ENCODE assay signal across 25 cellular contexts in the genomic region with DNA sequence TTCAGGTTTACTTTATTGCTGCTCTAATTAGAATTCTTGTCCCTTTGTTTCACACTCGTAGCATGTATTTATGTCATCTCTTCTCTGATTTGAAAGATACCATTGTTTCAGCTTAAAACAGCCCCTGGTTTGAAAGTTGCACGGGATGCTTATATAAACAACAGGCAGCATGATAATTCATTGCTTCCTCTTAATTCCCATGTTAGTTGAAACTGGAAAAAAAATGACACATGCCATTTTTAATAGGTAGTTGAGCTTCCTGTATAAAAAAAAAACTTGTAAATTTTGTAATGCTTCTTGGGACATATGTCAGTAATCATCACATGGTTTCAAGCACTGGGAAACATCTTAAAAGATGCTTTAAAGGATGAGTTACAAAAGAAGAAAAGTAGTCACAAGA.
"Had no signal": no experiment of that assay in that cellular context is flagged by ENCODE, and none has a peak within 500 bp of the region (broad histone marks: within the 10 kb centered on the region; RNA-seq: fewer than 3 reads in every experiment).

No MANE protein-coding gene starts in this region.

- H3K9me3 ChIP-seq: left lung, mucosa of descending colon, thoracic aorta had no signal

- H3K4me3 ChIP-seq: left lung, mucosa of descending colon, thoracic aorta had no signal

- FAIRE-seq: bronchial epithelial cell had no signal

- H3K4me3 Mint-ChIP-seq: activated naive CD4-positive, alpha-beta T cell treated with anti-CD3 and anti-CD28 coated beads for 36 hours; activated naive CD8-positive, alpha-beta T cell treated with anti-CD3 and anti-CD28 coated beads, Interleukin-2, amount 10 ng/mL, durations not matched to agents 7 days and 5 days; activated T-cell treated with anti-CD3 and anti-CD28 coated beads, Interleukin-2, amount 50 U/mL, for 4 hours; immature natural killer cell; memory B cell; naive B cell; neural crest cell; type B pancreatic cell had no signal

- H3K4me1 Mint-ChIP-seq: activated naive CD8-positive, alpha-beta T cell treated with anti-CD3 and anti-CD28 coated beads, Interleukin-2, amount 10 ng/mL, durations not matched to agents 7 days and 5 days; immature natural killer cell; memory B cell had no signal

- H3K27ac ChIP-seq: foreskin keratinocyte, left lung, thoracic aorta had no signal

- H3K36me3 ChIP-seq: left lung, thoracic aorta had no signal

- H3K27me3 Mint-ChIP-seq: memory B cell, type B pancreatic cell had no signal

- H3K36me3 Mint-ChIP-seq: activated naive CD8-positive, alpha-beta T cell treated with anti-CD3 and anti-CD28 coated beads, Interleukin-2, amount 10 ng/mL, durations not matched to agents 7 days and 5 days; immature natural killer cell; memory B cell; naive B cell had no signal

- H3K27ac Mint-ChIP-seq: activated naive CD4-positive, alpha-beta T cell treated with anti-CD3 and anti-CD28 coated beads for 36 hours; activated naive CD8-positive, alpha-beta T cell treated with anti-CD3 and anti-CD28 coated beads, Interleukin-2, amount 10 ng/mL, durations not matched to agents 7 days and 5 days; immature natural killer cell; memory B cell; naive B cell; type B pancreatic cell had no signal

- H3K27me3 ChIP-seq: foreskin keratinocyte, left lung had no signal

- DNase-seq: activated CD4-positive, alpha-beta T cell treated with anti-CD3 and anti-CD28 coated beads for 1 hour; activated CD8-positive, alpha-beta memory T cell treated with anti-CD3 and anti-CD28 coated beads, Interleukin-2, amount 50 U/mL, for 48 hours; activated effector memory CD4-positive, alpha-beta T cell treated with Interleukin-2 at 50 U/mL for 16 hours; activated naive CD4-positive, alpha-beta T cell treated with anti-CD3 and anti-CD28 coated beads for 36 hours; activated naive CD8-positive, alpha-beta T cell treated with anti-CD3 and anti-CD28 coated beads, Interleukin-2, amount 10 ng/mL, durations not matched to agents 7 days and 5 days; activated T-cell treated with anti-CD3 and anti-CD28 coated beads, Interleukin-2, amount 50 U/mL, for 4 hours; amniotic stem cell; cerebellar nuclear complex; cortex of kidney; effector CD4-positive, alpha-beta T cell; erythroblast; foreskin keratinocyte; immature natural killer cell; left lung; mucosa of descending colon; naive B cell; occipital lobe; stimulated activated CD4-positive, alpha-beta T cell treated with anti-CD3 and anti-CD28 coated beads, Interleukin-4, amount 100 ng/mL, for 24 hours; stimulated activated naive CD4-positive, alpha-beta T cell treated with Interleukin-2 at 50 U/mL for 16 hours; T-helper 9 cell had no signal

- H3K9me3 Mint-ChIP-seq: activated naive CD4-positive, alpha-beta T cell treated with anti-CD3 and anti-CD28 coated beads for 36 hours; activated naive CD8-positive, alpha-beta T cell treated with anti-CD3 and anti-CD28 coated beads, Interleukin-2, amount 10 ng/mL, durations not matched to agents 7 days and 5 days; activated T-cell treated with anti-CD3 and anti-CD28 coated beads, Interleukin-2, amount 50 U/mL, for 4 hours; immature natural killer cell; memory B cell; naive B cell had no signal

- H3K4me1 ChIP-seq: foreskin keratinocyte had no signal
